Comparison of ENCODE assay signal across 15 cellular contexts in the genomic region with DNA sequence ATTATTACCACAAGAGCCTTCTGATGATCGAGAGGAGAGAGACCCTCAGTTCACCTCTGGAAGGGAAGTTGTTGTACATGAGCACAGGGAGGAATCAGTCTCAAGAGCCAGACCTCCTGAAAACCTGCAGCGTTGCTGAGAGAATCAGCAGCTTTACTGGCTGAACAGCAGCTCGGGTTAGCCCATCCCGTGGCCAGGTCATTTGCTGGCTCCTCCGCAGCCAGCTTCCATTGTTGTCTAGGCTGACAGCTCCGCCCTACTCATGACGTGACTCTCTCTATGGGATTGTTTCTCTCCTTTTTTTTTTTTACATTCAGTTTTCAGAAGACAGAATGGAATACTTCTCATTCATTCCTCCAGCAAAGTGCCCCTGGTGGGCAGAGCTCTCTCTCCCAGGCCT.
A peak's percentile ranks its signal among the peaks of the same experiment; 100 is the strongest.
DNase-seq lines count a peak whose midpoint lies in the region; ATAC-seq and TF ChIP-seq lines count a peak whose summit lies in the region.
"Had no signal": no experiment of that assay in that cellular context is flagged by ENCODE, and none has a peak within 500 bp of the region (broad histone marks: within the 10 kb centered on the region; RNA-seq: fewer than 3 reads in every experiment).

No MANE protein-coding gene starts in this region.

- peak overlapping the region in 6 of 59 donors; percentile 0 to 22 (median 8) for H3K4me3 ChIP-seq in dorsolateral prefrontal cortex
- H3K4me3 ChIP-seq: BLaER1 treated with 17β-estradiol and CSF1 and Interleukin-3, amounts not matched to agents 10 nM and 100 nM had no signal

- DNase-seq in amniotic epithelial cell (ENCODE audit: low read depth) (peak; percentile 23), dorsolateral prefrontal cortex (peak in 8 of 10 donors; percentile 35 to 73 (median 68)), left kidney (ENCODE audit: low read depth, low spot score) (peak; percentile 57), putamen (ENCODE audit: low spot score) (peak; percentile 39), middle frontal gyrus (ENCODE audit: extremely low spot score, low spot score) (no peak), chondrocyte (ENCODE audit: low spot score) (no peak)
- DNase-seq in activated CD4-positive, alpha-beta T cell treated with anti-CD3 and anti-CD28 coated beads, Interleukin-2, amount 50 U/mL, for 4 hours = no peak
- DNase-seq: activated CD4-positive, alpha-beta T cell treated with anti-CD3 and anti-CD28 coated beads for 48 hours; brain microvascular endothelial cell; DND-41; NCI-H510A treated with DMSO at 0.1 percent for 48 hours; T-helper 17 cell had no signal

- TF ChIP-seq CTCF in dorsolateral prefrontal cortex (IDR thresholded peaks at IDR 0.05 in 54 of 56, conservative IDR thresholded peaks at IDR 0.05 in 2 of 56; ENCODE audit: low read depth in 1 of 56, partially characterized antibody in 56 of 56) = peak in 7 of 56 donors; percentile 9 to 43 (median 16)
- no peak for TF ChIP-seq CTCF in chondrocyte (IDR thresholded peaks at IDR 0.05)

- no peak for ATAC-seq in HG02852 (IDR thresholded peaks at IDR 0.05; ENCODE audit: unreplicated experiment)
- ATAC-seq: Panc1, T-helper 17 cell had no signal

- H3K9me3 Mint-ChIP-seq in chondrocyte (ENCODE audit: low read depth) = no peaks in the 10 kb centered on the region

- no peaks in the 10 kb centered on the region for H3K27me3 Mint-ChIP-seq in chondrocyte (ENCODE audit: low read depth)
- H3K27me3 Mint-ChIP-seq: T-helper 17 cell had no signal

- no peaks in the 10 kb centered on the region for H3K27me3 ChIP-seq in dorsolateral prefrontal cortex
- H3K27me3 ChIP-seq: BLaER1 treated with 17β-estradiol and CSF1 and Interleukin-3, amounts not matched to agents 10 nM and 100 nM; brain microvascular endothelial cell had no signal

- H3K36me3 Mint-ChIP-seq in chondrocyte (ENCODE audit: low read depth) = no peaks in the 10 kb centered on the region

- H3K4me3 Mint-ChIP-seq in chondrocyte (ENCODE audit: unreplicated experiment) = no peak overlapping the region
- H3K4me3 Mint-ChIP-seq: T-helper 17 cell had no signal

- H3K27ac ChIP-seq in dorsolateral prefrontal cortex = peak overlapping the region in 56 of 59 donors; percentile 11 to 89 (median 72)
- H3K27ac ChIP-seq: BLaER1 treated with 17β-estradiol and CSF1 and Interleukin-3, amounts not matched to agents 10 nM and 100 nM; brain microvascular endothelial cell had no signal

- no peak overlapping the region for H3K27ac Mint-ChIP-seq in chondrocyte (ENCODE audit: unreplicated experiment)
- H3K27ac Mint-ChIP-seq: T-helper 17 cell had no signal

- intact Hi-C loops in dorsolateral prefrontal cortex (cut with DNase I) = loop anchor here in 1 of 2 donors (5.0 kb wide), 1 partner anchor 475 kb away; no protein-coding TSS in a partner anchor

- H3K4me1 Mint-ChIP-seq in chondrocyte (ENCODE audit: low read depth) = peaks cover 3% of the 10 kb centered on the region
- H3K4me1 Mint-ChIP-seq: T-helper 17 cell had no signal

Comparison
In these comparisons a context has a peak if more than half of its experiments do, and no peak if none do; other contexts are left out.
1. DNase-seq: peak in amniotic epithelial cell (single experiment), dorsolateral prefrontal cortex (8 of 10), left kidney (single experiment) and putamen (single experiment); none in activated CD4-positive, alpha-beta T cell treated with anti-CD3 and anti-CD28 coated beads, Interleukin-2, amount 50 U/mL, for 4 hours (0 of 2), middle frontal gyrus (single experiment) and chondrocyte (single experiment).